8 cellular contexts compared by ENCODE assay signal in genomic region chr6:143575440-143575839, GRCh38.
DNase-seq lines count a peak whose midpoint lies in the region; ATAC-seq, FAIRE-seq and TF ChIP-seq lines count a peak whose summit lies in the region.

No MANE protein-coding gene starts in this region.

- no peaks in the 10 kb centered on the region for H3K27me3 ChIP-seq in endothelial cell of umbilical vein (ENCODE audit: control insufficient read depth in 2 of 2, insufficient read depth in 2 of 2, low read length in 2 of 2)
- H3K27me3 ChIP-seq in thyroid gland: no peaks in the 10 kb centered on the region

- dilution Hi-C loops in endothelial cell of umbilical vein (cut with MboI; ENCODE audit: extremely low pct_ligation_motif_present, low sequenced_read_pairs): no loop called here

- H3K9ac ChIP-seq in endothelial cell of umbilical vein (replicated peaks; ENCODE audit: extremely low read depth, insufficient read depth, low read length): no peak overlapping the region

- H3K36me3 ChIP-seq in endothelial cell of umbilical vein (ENCODE audit: control insufficient read depth in 2 of 2, extremely low read depth in 1 of 2, insufficient read depth in 2 of 2, low read length in 2 of 2) (no peaks in the 10 kb centered on the region), thyroid gland (no peaks in the 10 kb centered on the region)

- no peaks in the 10 kb centered on the region for H3K36me3 Mint-ChIP-seq in activated B cell treated with CpG ODN at 0.5 μM for 24 hours (ENCODE audit: low read depth)

- no peak overlapping the region for H2AFZ ChIP-seq in endothelial cell of umbilical vein (ENCODE audit: low read depth, low read length)

- H3K4me1 Mint-ChIP-seq in activated B cell treated with CpG ODN at 0.5 μM for 24 hours: no peaks in the 10 kb centered on the region

- H3K4me2 ChIP-seq in endothelial cell of umbilical vein (ENCODE audit: insufficient read depth, low read length): no peak overlapping the region

- no TSS peak for BruUV-seq in endothelial cell of umbilical vein (replicated peaks; lab: Mats Ljungman, UMichigan)

- 16 to 17% methylated on average over 5 of the region's 5 CpGs for WGBS in thyroid gland, 2 donors

- POLR2A ChIA-PET in activated B cell treated with CpG ODN at 0.5 μM for 24 hours (lab: Charles Lee) (interaction anchor here (1.1 to 1.5 kb wide), 2 partner anchors 268 to 480 kb away, joined by 4 read pairs; partner anchors contain the start of gene LTV1), endothelial cell of umbilical vein (lab: Charles Lee) (interaction anchor here (0.5 to 0.9 kb wide), 3 partner anchors 268 to 551 kb away, joined by 3 read pairs; no protein-coding TSS in a partner anchor)

- H3K4me3 ChIP-seq in endothelial cell of umbilical vein (replicated peaks in 1 of 3; ENCODE audit: insufficient read depth in 1 of 3, low read depth in 1 of 3, low read length in 3 of 3): no peak overlapping the region
- no peak overlapping the region for H3K4me3 ChIP-seq in thyroid gland (replicated peaks in 1 of 3)

- H3K4me3 Mint-ChIP-seq in activated B cell treated with CpG ODN at 0.5 μM for 24 hours: no peak overlapping the region

- DNase-seq in COR-L47 (lab: John Stamatoyannopoulos, UW) (peak; percentile 40), NCI-H345 treated with DMSO at 0.1 percent for 48 hours (lab: John Stamatoyannopoulos, UW; ENCODE audit: unreplicated experiment) (peak; percentile 81), activated B cell treated with CpG ODN at 0.5 μM for 24 hours (no peak), endothelial cell of umbilical vein (ENCODE audit: low read depth, low spot score) (peak; percentile 78), midbrain (lab: John Stamatoyannopoulos, UW) (peak; percentile 83), thyroid gland (peak; percentile 49 to 57)

- TF ChIP-seq CTCF in activated B cell treated with CpG ODN at 0.5 μM for 24 hours (IDR thresholded peaks at IDR 0.05): peak; percentile 26
- peak; percentile 61 to 71 for TF ChIP-seq CTCF in endothelial cell of umbilical vein (IDR thresholded peaks at IDR 0.05; ENCODE audit: extremely low read depth in 1 of 2, insufficient read depth in 1 of 2, low read depth in 1 of 2, low read length in 2 of 2)
- peak; percentile 61 to 98 (median 88) for TF ChIP-seq CTCF in thyroid gland (IDR thresholded peaks at IDR 0.05)

- TF ChIP-seq POLR2A in endothelial cell of umbilical vein (IDR thresholded peaks at IDR 0.05; ENCODE audit: low read depth, low read length): no peak
- TF ChIP-seq POLR2A in thyroid gland (IDR thresholded peaks at IDR 0.05): no peak

- no peak overlapping the region for H3K27ac Mint-ChIP-seq in activated B cell treated with CpG ODN at 0.5 μM for 24 hours

- no peaks in the 10 kb centered on the region for H3K79me2 ChIP-seq in endothelial cell of umbilical vein (ENCODE audit: control insufficient read depth, insufficient read depth, low read length)

- H3K27me3 Mint-ChIP-seq in activated B cell treated with CpG ODN at 0.5 μM for 24 hours: no peaks in the 10 kb centered on the region

- H3K9me3 ChIP-seq in endothelial cell of umbilical vein (replicated peaks; ENCODE audit: control insufficient read depth, insufficient read depth, low read length) (no peaks in the 10 kb centered on the region), thyroid gland (no peaks in the 10 kb centered on the region)

- intact Hi-C loops in activated B cell treated with CpG ODN at 0.5 μM for 24 hours (cut with micrococcal nuclease) (loop anchor here (1.0 to 5.0 kb wide), 9 partner anchors 268 to 1639 kb away; partner anchors contain the start of gene LTV1), endothelial cell of umbilical vein (cut with micrococcal nuclease) (loop anchor here (1.0 to 5.0 kb wide), 7 partner anchors 157 to 641 kb away; partner anchors contain the start of genes LTV1 and SF3B5), thyroid gland (cut with DNase I) (no loop called here)

- H4K20me1 ChIP-seq in endothelial cell of umbilical vein (replicated peaks; ENCODE audit: control insufficient read depth, extremely low read depth, insufficient read depth, low read length): no peaks in the 10 kb centered on the region

- CTCF ChIA-PET in activated B cell treated with CpG ODN at 0.5 μM for 24 hours (lab: Charles Lee): interaction anchor here (0.5 to 9.0 kb wide), 37 partner anchors 8 to 1637 kb away, joined by 3 to 100 read pairs (median 4); partner anchors contain the start of genes FUCA2 and LTV1
- CTCF ChIA-PET in endothelial cell of umbilical vein (lab: Charles Lee): interaction anchor here (0.5 to 5.9 kb wide), 89 partner anchors 9 to 1100 kb away, joined by 3 to 264 read pairs (median 4); partner anchors contain the start of genes FUCA2, LTV1, PEX3 and PHACTR2

- no peaks in the 10 kb centered on the region for H3K9me1 ChIP-seq in endothelial cell of umbilical vein (replicated peaks; ENCODE audit: control insufficient read depth, extremely low read depth, insufficient read depth, low read length)

- ATAC-seq in GM19035 (IDR thresholded peaks at IDR 0.05; ENCODE audit: unreplicated experiment) (peak; percentile 97), HG03439 (IDR thresholded peaks at IDR 0.05; ENCODE audit: unreplicated experiment) (peak; percentile 95), activated B cell treated with CpG ODN at 0.5 μM for 24 hours (ENCODE audit: low read depth) (peak; percentile 99)

- H3K4me1 ChIP-seq in endothelial cell of umbilical vein (ENCODE audit: control insufficient read depth, extremely low read depth, insufficient read depth, low read length): peaks cover 12% of the 10 kb centered on the region
- no peaks in the 10 kb centered on the region for H3K4me1 ChIP-seq in thyroid gland

- FAIRE-seq in endothelial cell of umbilical vein (lab: Jason Lieb, UNC): peak; percentile 89

- no peaks in the 10 kb centered on the region for H3K9me3 Mint-ChIP-seq in activated B cell treated with CpG ODN at 0.5 μM for 24 hours

- H3K27ac ChIP-seq in endothelial cell of umbilical vein (ENCODE audit: insufficient read depth, low read depth, low read length) (no peak overlapping the region), thyroid gland (no peak overlapping the region)

TF ChIP-seq in endothelial cell of umbilical vein, 7 proteins besides CTCF, POLR2A, EP300 and RAD21:
- TF ChIP-seq MYC (IDR thresholded peaks at IDR 0.05; ENCODE audit: low read depth, low read length) (no peak), FOS (IDR thresholded peaks at IDR 0.05; ENCODE audit: borderline replicate concordance, insufficient read depth, low read length) (no peak), POLR2AphosphoS5 (IDR thresholded peaks at IDR 0.05; ENCODE audit: insufficient read depth, low read depth, low read length) (no peak), EZH2 (IDR thresholded peaks at IDR 0.05; ENCODE audit: borderline replicate concordance, low read depth, low read length, severe bottlenecking) (no peak), MAX (IDR thresholded peaks at IDR 0.05; ENCODE audit: insufficient read depth, insufficient read length) (no peak), GATA2 (IDR thresholded peaks at IDR 0.05; ENCODE audit: insufficient read depth, insufficient read length, low read depth, low read length) (no peak), JUN (IDR thresholded peaks at IDR 0.05; ENCODE audit: borderline replicate concordance, insufficient read depth, insufficient read length, low read depth) (no peak)

Comparison
In these comparisons a context has a peak if more than half of its experiments do, and no peak if none do; other contexts are left out.
1. CTCF ChIP-seq: peak in every context shown above with its lines; median percentile 88 in thyroid gland; 66 in endothelial cell of umbilical vein; 26 in activated B cell treated with CpG ODN at 0.5 μM for 24 hours.